ENCODE assay signal across 26 cellular contexts in the genomic region with DNA sequence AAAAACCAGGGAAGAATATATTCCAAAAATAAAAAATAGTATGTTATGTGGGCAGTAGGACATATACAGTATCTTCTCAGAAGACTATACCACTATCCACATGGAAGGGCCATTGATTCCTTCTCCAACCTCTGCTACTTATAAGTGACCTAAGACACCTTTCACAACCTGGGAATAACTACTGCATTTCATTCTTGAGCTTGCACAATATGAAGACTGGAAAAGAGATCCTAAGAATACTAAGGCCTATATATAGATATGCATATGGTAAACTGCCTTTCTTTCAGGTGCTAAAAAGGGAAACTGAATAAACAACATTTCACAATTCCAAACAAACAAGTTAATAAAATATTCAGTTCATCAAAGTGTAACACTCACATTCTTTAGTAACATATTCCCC.
"Had no signal": no experiment of that assay in that cellular context is flagged by ENCODE, and none has a peak within 500 bp of the region (broad histone marks: within the 10 kb centered on the region; RNA-seq: fewer than 3 reads in every experiment).

No MANE protein-coding gene starts in this region.

- H3K4me3 ChIP-seq: pancreas, prostate gland, right lobe of liver, sigmoid colon, stomach, thoracic aorta, thyroid gland, tibial nerve, upper lobe of left lung, vagina had no signal

- ATAC-seq: naive thymus-derived CD4-positive, alpha-beta T cell; natural killer cell; pancreas; right cardiac atrium; right lobe of liver; stimulated activated effector memory CD8-positive, alpha-beta T cell treated with anti-CD3 and anti-CD28 coated beads, Interleukin-12 subunit alpha, Interleukin-12 subunit beta, amount 100 ng/mL, for 72 hours; stimulated activated naive B cell treated with anti-CD40 and anti-IgM and Interleukin-4, amounts not matched to agents 10 μg/mL and 1 μg/mL and 100 μg/mL, for 72 hours had no signal

- H3K9me3 ChIP-seq: neutrophil, pancreas, prostate gland, right lobe of liver, sigmoid colon, stomach, thoracic aorta, thyroid gland, tibial nerve, upper lobe of left lung, vagina had no signal

- H3K4me1 Mint-ChIP-seq: naive thymus-derived CD4-positive, alpha-beta T cell; nephron; stimulated activated effector memory CD8-positive, alpha-beta T cell treated with anti-CD3 and anti-CD28 coated beads, Interleukin-12 subunit alpha, Interleukin-12 subunit beta, amount 100 ng/mL, for 72 hours had no signal

- H3K27ac ChIP-seq: neutrophil, pancreas, prostate gland, right lobe of liver, sigmoid colon, stomach, thoracic aorta, thyroid gland, tibial nerve, upper lobe of left lung, vagina had no signal

- H3K27me3 Mint-ChIP-seq: naive thymus-derived CD4-positive, alpha-beta T cell; stimulated activated naive B cell treated with anti-CD40 and anti-IgM and Interleukin-4, amounts not matched to agents 10 μg/mL and 1 μg/mL and 100 μg/mL, for 72 hours had no signal

- DNase-seq: naive thymus-derived CD4-positive, alpha-beta T cell; natural killer cell; nucleus accumbens; pancreas; right cardiac atrium; right lobe of liver; sigmoid colon; small intestine; stimulated activated CD4-positive, alpha-beta T cell treated with anti-CD3 and anti-CD28 coated beads, Interleukin-15, amount 100 ng/mL, for 24 hours; stimulated activated CD4-positive, alpha-beta T cell treated with anti-CD3 and anti-CD28 coated beads, Interleukin-2, amount 100 ng/mL, for 24 hours; stimulated activated CD4-positive, alpha-beta T cell treated with anti-CD3 and anti-CD28 coated beads, Interleukin-2, amount 100 ng/mL, for 48 hours; stimulated activated CD4-positive, alpha-beta T cell treated with anti-CD3 and anti-CD28 coated beads, Interleukin-4, amount 100 ng/mL, for 24 hours; stimulated activated naive B cell treated with anti-CD40 and anti-IgM and Interleukin-4, amounts not matched to agents 10 μg/mL and 1 μg/mL and 100 μg/mL, for 72 hours; stimulated activated naive CD4-positive, alpha-beta T cell treated with Interleukin-2 at 50 U/mL for 16 hours; stomach; trophoblast cell; upper lobe of left lung had no signal

- H3K9me3 Mint-ChIP-seq: naive thymus-derived CD4-positive, alpha-beta T cell; natural killer cell; nephron; stimulated activated effector memory CD8-positive, alpha-beta T cell treated with anti-CD3 and anti-CD28 coated beads, Interleukin-12 subunit alpha, Interleukin-12 subunit beta, amount 100 ng/mL, for 72 hours; stimulated activated naive B cell treated with anti-CD40 and anti-IgM and Interleukin-4, amounts not matched to agents 10 μg/mL and 1 μg/mL and 100 μg/mL, for 72 hours had no signal

- H3K4me1 ChIP-seq: pancreas, prostate gland, right lobe of liver, sigmoid colon, tibial nerve, upper lobe of left lung, vagina had no signal

- FAIRE-seq: pancreas, small intestine, urothelium cell line had no signal

- H3K27ac Mint-ChIP-seq: natural killer cell; nephron; stimulated activated effector memory CD8-positive, alpha-beta T cell treated with anti-CD3 and anti-CD28 coated beads, Interleukin-12 subunit alpha, Interleukin-12 subunit beta, amount 100 ng/mL, for 72 hours; stimulated activated naive B cell treated with anti-CD40 and anti-IgM and Interleukin-4, amounts not matched to agents 10 μg/mL and 1 μg/mL and 100 μg/mL, for 72 hours had no signal

- H3K4me3 Mint-ChIP-seq: naive thymus-derived CD4-positive, alpha-beta T cell; natural killer cell; nephron; stimulated activated effector memory CD8-positive, alpha-beta T cell treated with anti-CD3 and anti-CD28 coated beads, Interleukin-12 subunit alpha, Interleukin-12 subunit beta, amount 100 ng/mL, for 72 hours; stimulated activated naive B cell treated with anti-CD40 and anti-IgM and Interleukin-4, amounts not matched to agents 10 μg/mL and 1 μg/mL and 100 μg/mL, for 72 hours had no signal

- H3K27me3 ChIP-seq: neutrophil, pancreas, right lobe of liver, sigmoid colon, stomach, thyroid gland, tibial nerve, upper lobe of left lung, vagina had no signal
